ENCODE assay signal across 1 cellular context in the genomic region with DNA sequence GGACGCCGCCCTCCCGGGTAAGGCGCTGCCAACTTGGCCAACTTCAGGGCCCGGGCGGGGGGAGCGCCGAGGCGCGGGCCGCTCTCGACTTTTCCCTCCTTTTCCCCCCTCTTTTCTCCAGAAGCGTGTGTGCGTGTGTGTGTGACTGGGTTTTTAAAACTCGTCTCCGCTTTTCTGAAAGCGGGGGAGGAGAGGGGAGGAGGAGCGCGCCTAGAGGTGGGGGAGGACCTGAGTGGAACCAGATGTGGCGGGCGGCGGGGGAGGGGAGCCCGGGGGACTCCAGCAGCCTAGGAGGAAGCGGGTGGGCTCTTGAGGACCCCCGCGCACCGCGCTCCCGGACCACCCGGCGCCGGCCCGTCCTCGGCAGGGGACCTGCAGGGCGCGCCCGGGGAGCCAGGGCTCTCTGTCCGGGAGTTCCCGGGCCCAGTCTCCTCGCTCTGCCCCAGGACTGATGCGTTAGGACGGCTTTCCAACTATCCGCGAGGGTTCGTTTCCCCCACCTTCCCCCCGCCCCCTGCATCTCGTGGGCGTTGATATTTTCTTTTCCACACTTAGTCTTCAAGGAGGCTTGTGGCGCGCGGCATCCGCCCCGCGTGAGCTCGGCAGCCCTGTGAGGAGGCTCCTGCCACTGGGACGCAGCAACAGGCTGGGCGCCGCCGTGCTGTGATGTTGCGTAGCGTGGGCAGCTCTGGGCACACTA.
A peak's percentile ranks its signal among the peaks of the same experiment; 100 is the strongest.
TF ChIP-seq lines count a peak whose summit lies in the region.

No MANE protein-coding gene starts in this region.

TF ChIP-seq in IMR-90, 13 proteins besides CTCF, POLR2A, EP300 and RAD21 (continued from another document):
- TF ChIP-seq, protein P1, sequence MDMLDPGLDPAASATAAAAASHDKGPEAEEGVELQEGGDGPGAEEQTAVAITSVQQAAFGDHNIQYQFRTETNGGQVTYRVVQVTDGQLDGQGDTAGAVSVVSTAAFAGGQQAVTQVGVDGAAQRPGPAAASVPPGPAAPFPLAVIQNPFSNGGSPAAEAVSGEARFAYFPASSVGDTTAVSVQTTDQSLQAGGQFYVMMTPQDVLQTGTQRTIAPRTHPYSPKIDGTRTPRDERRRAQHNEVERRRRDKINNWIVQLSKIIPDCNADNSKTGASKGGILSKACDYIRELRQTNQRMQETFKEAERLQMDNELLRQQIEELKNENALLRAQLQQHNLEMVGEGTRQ (IDR thresholded peaks at IDR 0.05; ENCODE audit: low read depth, low read length) = no peak
- TF ChIP-seq CHD1 (IDR thresholded peaks at IDR 0.05; ENCODE audit: low read depth, low read length) (no peak; the same call in 1 of the 2 replicates), MXI1 (IDR thresholded peaks at IDR 0.05; ENCODE audit: borderline replicate concordance, low read depth, low read length) (peak; percentile 31; the same call in 1 of the 2 replicates), BHLHE40 (IDR thresholded peaks at IDR 0.05; ENCODE audit: low read depth, low read length) (peak; percentile 53; the same call in 1 of the 2 replicates), MAFK (IDR thresholded peaks at IDR 0.05; ENCODE audit: low read depth, low read length) (no peak), MAZ (IDR thresholded peaks at IDR 0.05; ENCODE audit: borderline replicate concordance, low read depth, low read length) (peak; percentile 41; the same call in 1 of the 2 replicates)
